In the genomic region with DNA sequence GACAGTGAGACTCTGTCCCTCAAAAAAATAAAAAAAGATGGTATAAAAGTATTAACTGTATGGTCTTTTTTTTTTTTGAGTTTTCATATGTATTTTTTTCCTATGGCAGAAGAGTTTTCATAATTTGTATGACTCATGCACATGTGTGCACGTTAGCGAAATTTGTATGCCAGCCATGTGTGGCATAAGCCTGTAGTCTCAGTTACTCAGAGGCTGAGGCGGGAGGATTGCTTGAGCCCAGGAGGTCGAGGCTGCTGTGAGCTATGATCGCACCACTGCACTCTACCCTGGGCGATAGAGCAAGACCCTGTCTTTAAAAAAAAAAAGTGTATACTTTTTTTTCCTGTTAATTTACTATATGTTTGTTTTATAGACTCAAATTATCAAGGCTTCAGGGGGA, we compare ENCODE assay signal across 2 cellular contexts.
TF ChIP-seq lines count a peak whose summit lies in the region.

No MANE protein-coding gene starts in this region.

TF ChIP-seq in IMR-90, 13 proteins besides CTCF, POLR2A, EP300 and RAD21:
- TF ChIP-seq, protein P1, sequence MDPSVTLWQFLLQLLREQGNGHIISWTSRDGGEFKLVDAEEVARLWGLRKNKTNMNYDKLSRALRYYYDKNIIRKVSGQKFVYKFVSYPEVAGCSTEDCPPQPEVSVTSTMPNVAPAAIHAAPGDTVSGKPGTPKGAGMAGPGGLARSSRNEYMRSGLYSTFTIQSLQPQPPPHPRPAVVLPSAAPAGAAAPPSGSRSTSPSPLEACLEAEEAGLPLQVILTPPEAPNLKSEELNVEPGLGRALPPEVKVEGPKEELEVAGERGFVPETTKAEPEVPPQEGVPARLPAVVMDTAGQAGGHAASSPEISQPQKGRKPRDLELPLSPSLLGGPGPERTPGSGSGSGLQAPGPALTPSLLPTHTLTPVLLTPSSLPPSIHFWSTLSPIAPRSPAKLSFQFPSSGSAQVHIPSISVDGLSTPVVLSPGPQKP (IDR thresholded peaks at IDR 0.05; ENCODE audit: borderline replicate concordance, low read depth, low read length), result no peak
- no peak for TF ChIP-seq NFE2L2 (IDR thresholded peaks at IDR 0.05; ENCODE audit: low read depth, low read length)
- TF ChIP-seq, protein P2, sequence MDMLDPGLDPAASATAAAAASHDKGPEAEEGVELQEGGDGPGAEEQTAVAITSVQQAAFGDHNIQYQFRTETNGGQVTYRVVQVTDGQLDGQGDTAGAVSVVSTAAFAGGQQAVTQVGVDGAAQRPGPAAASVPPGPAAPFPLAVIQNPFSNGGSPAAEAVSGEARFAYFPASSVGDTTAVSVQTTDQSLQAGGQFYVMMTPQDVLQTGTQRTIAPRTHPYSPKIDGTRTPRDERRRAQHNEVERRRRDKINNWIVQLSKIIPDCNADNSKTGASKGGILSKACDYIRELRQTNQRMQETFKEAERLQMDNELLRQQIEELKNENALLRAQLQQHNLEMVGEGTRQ (IDR thresholded peaks at IDR 0.05; ENCODE audit: low read depth, low read length), result no peak
- no peak for TF ChIP-seq CEBPB (IDR thresholded peaks at IDR 0.05; ENCODE audit: low read depth, low read length)
- TF ChIP-seq BHLHE40 (IDR thresholded peaks at IDR 0.05; ENCODE audit: low read depth, low read length), result no peak
- no peak for TF ChIP-seq MAFK (IDR thresholded peaks at IDR 0.05; ENCODE audit: low read depth, low read length)
- TF ChIP-seq MAZ (IDR thresholded peaks at IDR 0.05; ENCODE audit: borderline replicate concordance, low read depth, low read length), result no peak
TF ChIP-seq in IMR-90: peak in this region for 0.

TF ChIP-seq in K562, 482 proteins besides CTCF, POLR2A, EP300 and RAD21:
- TF ChIP-seq, protein P3, sequence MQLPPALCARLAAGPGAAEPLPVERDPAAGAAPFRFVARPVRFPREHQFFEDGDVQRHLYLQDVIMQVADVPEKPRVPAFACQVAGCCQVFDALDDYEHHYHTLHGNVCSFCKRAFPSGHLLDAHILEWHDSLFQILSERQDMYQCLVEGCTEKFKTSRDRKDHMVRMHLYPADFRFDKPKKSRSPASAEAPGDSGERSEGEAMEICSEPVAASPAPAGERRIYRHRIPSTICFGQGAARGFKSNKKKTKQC (CRISPR knock-in tag; IDR thresholded peaks at IDR 0.05), result no peak
- 0 out of 2 replicates have a peak, but pooled peaks have one; percentile 3 for TF ChIP-seq POLR2AphosphoS2 (IDR thresholded peaks at IDR 0.05; ENCODE audit: low read length)
